In the genomic region with DNA sequence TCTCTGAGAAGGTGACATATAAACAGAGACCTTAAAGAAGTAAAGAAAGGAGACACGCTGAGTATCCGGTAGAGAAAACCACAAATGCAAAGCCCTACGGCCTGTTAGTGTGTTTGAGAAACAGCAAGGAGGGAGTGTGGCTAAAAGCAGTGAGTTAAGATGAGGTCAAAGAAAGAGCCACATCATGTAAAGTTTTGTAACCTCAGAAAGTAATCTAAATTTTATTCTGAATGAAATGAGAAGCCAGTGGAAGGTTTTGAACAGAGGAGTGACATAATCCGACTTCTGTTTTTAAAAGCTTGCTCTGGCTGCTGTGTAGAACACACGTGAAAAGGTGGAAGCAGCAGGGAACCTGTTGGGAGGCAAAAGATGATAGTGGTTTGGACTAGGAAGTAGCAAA, we compare ENCODE assay signal across 9 cellular contexts. TPM values are rescaled to one million over a fixed set of nuclear protein-coding genes. Genes with fewer than 3 reads are reported as not detected.
DNase-seq lines count a peak whose midpoint lies in the region; ATAC-seq and TF ChIP-seq lines count a peak whose summit lies in the region.
"Had no signal": no experiment of that assay in that cellular context is flagged by ENCODE, and none has a peak within 500 bp of the region (broad histone marks: within the 10 kb centered on the region; RNA-seq: fewer than 3 reads in every experiment).

No MANE protein-coding gene starts in this region.

- no peak overlapping the region for H3K4me2 ChIP-seq in PC-3 (ENCODE audit: low read length)

- peak; percentile 35 to 46 for DNase-seq in activated T-cell treated with anti-CD3 and anti-CD28 coated beads, Interleukin-2, amount 50 U/mL, for 72 hours
- no peak for DNase-seq in activated T-cell treated with anti-CD3 and anti-CD28 coated beads, Interleukin-2, amount 50 U/mL, for 1 hour
- DNase-seq in activated CD4-positive, alpha-beta memory T cell treated with anti-CD3 and anti-CD28 coated beads for 36 hours: peak; percentile 21
- no peak for DNase-seq in NCI-H446 (lab: John Stamatoyannopoulos, UW)
- no peak for DNase-seq in ureter (ENCODE audit: low spot score)
- DNase-seq in PC-3: no peak
- DNase-seq: left cardiac atrium had no signal

- peaks cover 21% of the 10 kb centered on the region for H4K20me1 ChIP-seq in PC-3 (ENCODE audit: low read length)

- no peaks in the 10 kb centered on the region for H3K9me3 ChIP-seq in PC-3 (ENCODE audit: low read length)

- CTCF ChIA-PET in activated CD4-positive, alpha-beta memory T cell treated with anti-CD3 and anti-CD28 coated beads for 36 hours (lab: Charles Lee): no interaction called here
- CTCF ChIA-PET in PC-3 (lab: Charles Lee): no interaction called here

- no peak overlapping the region for H3K4me3 ChIP-seq in PC-3 (ENCODE audit: low read length)

- H3K4me3 Mint-ChIP-seq in activated T-cell treated with anti-CD3 and anti-CD28 coated beads, Interleukin-2, amount 50 U/mL, for 72 hours: peak overlapping the region; percentile 20 to 57
- no peak overlapping the region for H3K4me3 Mint-ChIP-seq in activated CD4-positive, alpha-beta memory T cell treated with anti-CD3 and anti-CD28 coated beads for 36 hours
- H3K4me3 Mint-ChIP-seq in stimulated activated memory B cell treated with anti-CD40 and anti-IgM and Interleukin-4, amounts not matched to agents 10 μg/mL and 1 μg/mL and 100 μg/mL, for 72 hours: no peak overlapping the region

- H3K27ac ChIP-seq in PC-3 (ENCODE audit: low read length): no peak overlapping the region

- H3K4me1 Mint-ChIP-seq in activated T-cell treated with anti-CD3 and anti-CD28 coated beads, Interleukin-2, amount 50 U/mL, for 72 hours (ENCODE audit: low read depth): peaks cover 56% of the 10 kb centered on the region
- peaks cover 57% of the 10 kb centered on the region for H3K4me1 Mint-ChIP-seq in activated CD4-positive, alpha-beta memory T cell treated with anti-CD3 and anti-CD28 coated beads for 36 hours (ENCODE audit: low read depth)
- H3K4me1 Mint-ChIP-seq in stimulated activated memory B cell treated with anti-CD40 and anti-IgM and Interleukin-4, amounts not matched to agents 10 μg/mL and 1 μg/mL and 100 μg/mL, for 72 hours: peaks cover 50% of the 10 kb centered on the region

- no peak overlapping the region for H2AFZ ChIP-seq in PC-3 (ENCODE audit: low read length)

- BruUV-seq in PC-3 (replicated peaks; lab: Mats Ljungman, UMichigan): no TSS peak

- peaks cover 88% of the 10 kb centered on the region for H3K79me2 ChIP-seq in PC-3 (ENCODE audit: low read length)

- POLR2A ChIA-PET in activated CD4-positive, alpha-beta memory T cell treated with anti-CD3 and anti-CD28 coated beads for 36 hours (lab: Charles Lee): no interaction called here
- POLR2A ChIA-PET in PC-3 (lab: Charles Lee; ENCODE audit: unreplicated experiment): no interaction called here

- no peaks in the 10 kb centered on the region for H3K27me3 ChIP-seq in PC-3 (ENCODE audit: low read length)

- no peaks in the 10 kb centered on the region for H3K9me2 ChIP-seq in PC-3 (replicated peaks; ENCODE audit: low read length)

- H3K36me3 ChIP-seq in PC-3 (ENCODE audit: low read depth, low read length): no peaks in the 10 kb centered on the region

- peaks cover 0 to 3% of the 10 kb centered on the region in 2 donors for H3K9me3 Mint-ChIP-seq in activated T-cell treated with anti-CD3 and anti-CD28 coated beads, Interleukin-2, amount 50 U/mL, for 72 hours
- H3K9me3 Mint-ChIP-seq in activated CD4-positive, alpha-beta memory T cell treated with anti-CD3 and anti-CD28 coated beads for 36 hours: no peaks in the 10 kb centered on the region
- H3K9me3 Mint-ChIP-seq in stimulated activated memory B cell treated with anti-CD40 and anti-IgM and Interleukin-4, amounts not matched to agents 10 μg/mL and 1 μg/mL and 100 μg/mL, for 72 hours: peaks cover 4% of the 10 kb centered on the region

- peaks cover 6% of the 10 kb centered on the region for H3K4me1 ChIP-seq in PC-3 (ENCODE audit: insufficient read depth, low read length)

- intact Hi-C loops in activated CD4-positive, alpha-beta memory T cell treated with anti-CD3 and anti-CD28 coated beads for 36 hours (cut with micrococcal nuclease): loop anchor here (1.0 to 2.0 kb wide), 2 partner anchors 32 to 39 kb away; no protein-coding TSS in a partner anchor
- intact Hi-C loops in PC-3 (cut with micrococcal nuclease): no loop called here

- H3K27ac Mint-ChIP-seq in activated T-cell treated with anti-CD3 and anti-CD28 coated beads, Interleukin-2, amount 50 U/mL, for 72 hours: peak overlapping the region; percentile 38
- no peak overlapping the region for H3K27ac Mint-ChIP-seq in activated CD4-positive, alpha-beta memory T cell treated with anti-CD3 and anti-CD28 coated beads for 36 hours
- H3K27ac Mint-ChIP-seq in stimulated activated memory B cell treated with anti-CD40 and anti-IgM and Interleukin-4, amounts not matched to agents 10 μg/mL and 1 μg/mL and 100 μg/mL, for 72 hours: peak overlapping the region; percentile 17

- no peaks in the 10 kb centered on the region for H3F3A ChIP-seq in PC-3 (ENCODE audit: low read length, unreplicated experiment)

- H3K9ac ChIP-seq in PC-3 (ENCODE audit: low read length): no peak overlapping the region

- H3K27me3 Mint-ChIP-seq in activated T-cell treated with anti-CD3 and anti-CD28 coated beads, Interleukin-2, amount 50 U/mL, for 72 hours (ENCODE audit: low read depth): no peaks in the 10 kb centered on the region
- no peaks in the 10 kb centered on the region for H3K27me3 Mint-ChIP-seq in activated CD4-positive, alpha-beta memory T cell treated with anti-CD3 and anti-CD28 coated beads for 36 hours
- no peaks in the 10 kb centered on the region for H3K27me3 Mint-ChIP-seq in stimulated activated memory B cell treated with anti-CD40 and anti-IgM and Interleukin-4, amounts not matched to agents 10 μg/mL and 1 μg/mL and 100 μg/mL, for 72 hours

- TF ChIP-seq CTCF in PC-3 (conservative IDR thresholded peaks at IDR 0.05; ENCODE audit: low read depth, low read length): no peak

- peak; percentile 94 to 99 for ATAC-seq in activated T-cell treated with anti-CD3 and anti-CD28 coated beads, Interleukin-2, amount 50 U/mL, for 72 hours (replicated peaks in 1 of 2)
- ATAC-seq in HG03064 (IDR thresholded peaks at IDR 0.05; ENCODE audit: low read depth, unreplicated experiment) (peak; percentile 86), PC-3 (no peak)
- ATAC-seq in stimulated activated memory B cell treated with anti-CD40 and anti-IgM and Interleukin-4, amounts not matched to agents 10 μg/mL and 1 μg/mL and 100 μg/mL, for 72 hours: peak; percentile 39
- ATAC-seq: left cardiac atrium had no signal

- H3K36me3 Mint-ChIP-seq in activated T-cell treated with anti-CD3 and anti-CD28 coated beads, Interleukin-2, amount 50 U/mL, for 72 hours (ENCODE audit: insufficient read depth in 2 of 2): peaks cover 0 to 3% of the 10 kb centered on the region in 2 donors
- H3K36me3 Mint-ChIP-seq in activated CD4-positive, alpha-beta memory T cell treated with anti-CD3 and anti-CD28 coated beads for 36 hours: peaks cover 7% of the 10 kb centered on the region
- H3K36me3 Mint-ChIP-seq in stimulated activated memory B cell treated with anti-CD40 and anti-IgM and Interleukin-4, amounts not matched to agents 10 μg/mL and 1 μg/mL and 100 μg/mL, for 72 hours: peaks cover 35% of the 10 kb centered on the region

RNA-seq across cellular contexts. Expression of gene PPP2R5E, which starts 32.6 kb away (rescaled TPM):
- 10 to 100 TPM; 40.6 to 44.9 TPM for total RNA-seq in activated T-cell treated with anti-CD3 and anti-CD28 coated beads, Interleukin-2, amount 50 U/mL, for 72 hours
- 10 to 100 TPM; 37.7 to 37.8 TPM for total RNA-seq in activated CD4-positive, alpha-beta memory T cell treated with anti-CD3 and anti-CD28 coated beads for 36 hours
- 46.2 TPM for total RNA-seq in ureter
- total RNA-seq in PC-3 (2014; rRNA removed): 17.2 and 26.4 TPM in 2 replicates

Comparison
In these comparisons a context has a peak if more than half of its experiments do, and no peak if none do; other contexts are left out.
1. DNase-seq: peak in activated T-cell treated with anti-CD3 and anti-CD28 coated beads, Interleukin-2, amount 50 U/mL, for 72 hours (2 of 2) and activated CD4-positive, alpha-beta memory T cell treated with anti-CD3 and anti-CD28 coated beads for 36 hours (single experiment); none in activated T-cell treated with anti-CD3 and anti-CD28 coated beads, Interleukin-2, amount 50 U/mL, for 1 hour (single experiment), NCI-H446 (0 of 2), ureter (single experiment) and PC-3 (single experiment).
2. H3K4me3 Mint-ChIP-seq: peak in activated T-cell treated with anti-CD3 and anti-CD28 coated beads, Interleukin-2, amount 50 U/mL, for 72 hours (2 of 2); none in activated CD4-positive, alpha-beta memory T cell treated with anti-CD3 and anti-CD28 coated beads for 36 hours (single experiment) and stimulated activated memory B cell treated with anti-CD40 and anti-IgM and Interleukin-4, amounts not matched to agents 10 μg/mL and 1 μg/mL and 100 μg/mL, for 72 hours (single experiment).